20 cellular contexts compared by ENCODE assay signal in the genomic region with DNA sequence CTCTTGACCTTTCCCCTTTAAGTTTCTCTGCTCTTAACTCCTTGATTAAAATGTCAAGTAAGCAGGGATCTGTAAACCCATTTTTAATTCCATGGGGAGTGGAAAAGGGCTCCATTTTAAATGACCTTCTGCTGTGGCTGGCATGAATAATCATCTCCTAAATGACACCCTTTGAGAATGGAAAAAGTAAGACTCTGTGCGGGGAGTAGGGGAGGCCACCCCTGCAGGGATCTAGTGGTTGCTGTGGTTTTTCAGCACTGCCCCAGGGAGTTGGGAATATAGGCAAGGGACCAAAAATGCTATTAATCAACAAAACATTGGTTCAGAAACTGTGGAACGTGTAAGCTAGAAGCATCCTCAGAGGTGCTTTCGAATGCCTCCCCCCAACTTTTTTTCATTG. TPM values are rescaled to one million over a fixed set of nuclear protein-coding genes. Genes with fewer than 3 reads are reported as not detected.
DNase-seq lines count a peak whose midpoint lies in the region; ATAC-seq, FAIRE-seq and TF ChIP-seq lines count a peak whose summit lies in the region.
"Had no signal": no experiment of that assay in that cellular context is flagged by ENCODE, and none has a peak within 500 bp of the region (broad histone marks: within the 10 kb centered on the region; RNA-seq: fewer than 3 reads in every experiment).

No MANE protein-coding gene starts in this region.

- SMC1A ChIA-PET in GM12878 (lab: Charles Lee; ENCODE audit: uncharacterized antibody, unreplicated experiment) = no interaction called here

- H4K20me1 ChIP-seq in OCI-LY3 (ENCODE audit: insufficient read depth, low read length) = no peaks in the 10 kb centered on the region
- no peaks in the 10 kb centered on the region for H4K20me1 ChIP-seq in GM12878 (ENCODE audit: control insufficient read depth, insufficient read depth)

- H3K27me3 ChIP-seq in OCI-LY3 (ENCODE audit: low read depth, low read length) (no peaks in the 10 kb centered on the region), GM12878 (replicated peaks in 1 of 2; ENCODE audit: control insufficient read depth in 2 of 2, insufficient read depth in 2 of 2, low read length in 1 of 2) (no peaks in the 10 kb centered on the region)

- H3K4me1 ChIP-seq in OCI-LY3 (ENCODE audit: low read length) (peaks cover 44% of the 10 kb centered on the region), GM12878 (ENCODE audit: control insufficient read depth, insufficient read depth, low read length) (peaks cover 36% of the 10 kb centered on the region)
- H3K4me1 ChIP-seq: psoas muscle had no signal

- no peak for ATAC-seq in GM12878
- ATAC-seq in sciatic nerve = peak; percentile 51
- ATAC-seq in HG03521 (IDR thresholded peaks at IDR 0.05; ENCODE audit: unreplicated experiment) = no peak
- ATAC-seq: effector memory CD8-positive, alpha-beta T cell; left colon; psoas muscle had no signal

- H3K4me3 ChIP-seq in OCI-LY3 (ENCODE audit: low read length) (0 out of 2 replicates have a peak overlapping the region, but pooled peaks have one; percentile 1), GM12878 (no peak overlapping the region)
- H3K4me3 ChIP-seq: psoas muscle, skin epidermis had no signal

- peak overlapping the region; percentile 33; the same call in 1 of the 2 replicates for H3K9ac ChIP-seq in OCI-LY3 (ENCODE audit: low read length)
- no peak overlapping the region for H3K9ac ChIP-seq in GM12878 (ENCODE audit: control insufficient read depth, insufficient read depth, low read length)

- RAD21 ChIA-PET in GM12878 (lab: Charles Lee; ENCODE audit: unreplicated experiment) = interaction anchor here (1.4 to 1.6 kb wide), 4 partner anchors 30 to 99 kb away, joined by 3 to 8 read pairs (median 4); a partner anchor contains a TSS

- 0% methylated on average over 3 of the region's 3 CpGs for WGBS in GM12878 (ENCODE audit: insufficient coverage, insufficient replicate concordance, low lambda C conversion rate, missing lambda C conversion rate)

- in situ Hi-C loops in GM13976 (cut with MboI; ENCODE audit: low sequenced_read_pairs, unreplicated experiment) = no loop called here
- in situ Hi-C loops in GM12878 (cut with MboI) = no loop called here

- no peak for FAIRE-seq in GM12878 (lab: Jason Lieb, UNC)

- no peaks in the 10 kb centered on the region for H3K9me3 ChIP-seq in OCI-LY3 (ENCODE audit: insufficient read depth, low read length)
- no peaks in the 10 kb centered on the region for H3K9me3 ChIP-seq in GM12878 (replicated peaks; ENCODE audit: control insufficient read depth, insufficient read depth, low read length)
- H3K9me3 ChIP-seq: psoas muscle had no signal

- no peak for TF ChIP-seq RAD21 in GM12878 (IDR thresholded peaks at IDR 0.05; ENCODE audit: insufficient read depth, low read depth, low read length)

- CTCF ChIA-PET in GM12878 (lab: Yijun Ruan, JAX) = interaction anchor here (1.0 to 3.1 kb wide), 2 partner anchors 19 to 31 kb away, joined by 4 to 15 read pairs; no protein-coding TSS in a partner anchor

- peak overlapping the region; percentile 49 for H3K4me2 ChIP-seq in OCI-LY3 (ENCODE audit: low read length)
- peak overlapping the region; percentile 40 for H3K4me2 ChIP-seq in GM12878 (ENCODE audit: control insufficient read depth, insufficient read depth)

- no peak for TF ChIP-seq EP300 in GM12878 (IDR thresholded peaks at IDR 0.05; ENCODE audit: borderline replicate concordance in 1 of 2, control insufficient read depth in 1 of 2, low read depth in 2 of 2, low read length in 2 of 2)

- BruUV-seq in GM12878 (replicated peaks; lab: Mats Ljungman, UMichigan) = no TSS peak

- TF ChIP-seq CTCF in GM13976 (IDR thresholded peaks at IDR 0.05; ENCODE audit: borderline replicate concordance, control extremely low read depth, extremely low read depth, insufficient read depth, missing control alignments) (no peak), OCI-LY3 (IDR thresholded peaks at IDR 0.05; ENCODE audit: low read depth, low read length) (no peak), GM12878 (IDR thresholded peaks at IDR 0.05 in 2 of 3, conservative IDR thresholded peaks at IDR 0.05 in 1 of 3; ENCODE audit: control insufficient read depth in 2 of 3, extremely low read depth in 1 of 3, insufficient read depth in 1 of 3, low read depth in 3 of 3, low read length in 3 of 3) (no peak)

- POLR2A ChIA-PET in GM12878 (lab: Charles Lee) = interaction anchor here (1.5 kb wide), 1 partner anchor 33 kb away, joined by 6 read pairs; no protein-coding TSS in a partner anchor

- intact Hi-C loops in GM12878 (cut with micrococcal nuclease; ENCODE audit: unreplicated experiment) (no loop called here), sciatic nerve (cut with DNase I) (no loop called here)

- no peaks in the 10 kb centered on the region for H3K36me3 ChIP-seq in OCI-LY3 (replicated peaks; ENCODE audit: low read depth, low read length)
- H3K36me3 ChIP-seq in GM12878 (ENCODE audit: control insufficient read depth in 2 of 2, insufficient read depth in 2 of 2, low read length in 1 of 2) = no peaks in the 10 kb centered on the region

- DNase-seq in GM13976 (ENCODE audit: low spot score) (peak; percentile 9), GM12878 (ENCODE audit: low read depth, low spot score) (no peak), sciatic nerve (ENCODE audit: low spot score) (no peak), NCI-H226 (no peak), dermis blood vessel endothelial cell (no peak), HPDE6-E6E7 (ENCODE audit: extremely low spot score) (no peak)
- DNase-seq: activated naive CD4-positive, alpha-beta T cell treated with Interleukin-2 at 50 U/mL for 16 hours; AML-193; effector memory CD8-positive, alpha-beta T cell; left colon; midbrain; NCI-H2107; NCI-H748 treated with DMSO at 0.1 percent for 48 hours; nephron progenitor cell; stimulated activated CD4-positive, alpha-beta T cell treated with anti-CD3 and anti-CD28 coated beads, Interleukin-2, amount 100 ng/mL, for 48 hours; T-helper 1 cell had no signal

- H3K79me2 ChIP-seq in OCI-LY3 (ENCODE audit: low read length) (no peaks in the 10 kb centered on the region), GM12878 (ENCODE audit: control insufficient read depth, insufficient read depth, low read length) (no peaks in the 10 kb centered on the region)

- H3K27ac ChIP-seq in OCI-LY3 (ENCODE audit: low read length) = peak overlapping the region; percentile 94
- H3K27ac ChIP-seq in GM12878 (ENCODE audit: control insufficient read depth, insufficient read depth) = peak overlapping the region; percentile 89
- H3K27ac ChIP-seq: psoas muscle, skin epidermis had no signal

- TF ChIP-seq POLR2A in GM12878 (IDR thresholded peaks at IDR 0.05; ENCODE audit: low read depth, low read length) = no peak

- peak overlapping the region; percentile 89 for H2AFZ ChIP-seq in OCI-LY3 (ENCODE audit: low read depth, low read length)
- peak overlapping the region; percentile 24; the same call in 1 of the 2 replicates for H2AFZ ChIP-seq in GM12878 (ENCODE audit: control insufficient read depth, low read depth, low read length)

TF ChIP-seq in GM12878, 131 proteins besides CTCF, POLR2A, EP300 and RAD21 (continues in another document):
- TF ChIP-seq ZBED1 (IDR thresholded peaks at IDR 0.05; ENCODE audit: borderline replicate concordance) (no peak), DPF2 (IDR thresholded peaks at IDR 0.05) (no peak)

RNA-seq across cellular contexts. Expression of a gene that starts 30.0 kb away (rescaled TPM):
- total RNA-seq in GM12878 (2013; cell fraction: nucleolus; rRNA removed) = not detected in 2 replicates
- total RNA-seq in GM12878 (2014; rRNA removed) = 0.22 TPM in 1 of 2 replicates, not detected in the other
- 0.09 TPM in 1 of 2 replicates, not detected in the other for total RNA-seq in GM12878 (2014; rRNA removed; fragmentation: Illumina TruSeq; extraction: Trizol)
- total RNA-seq in GM12878 (2021) = 0.08 and 0.28 TPM in 2 replicates
- 0.07 TPM for polyA plus RNA-seq in GM12878 (2011; ENCODE audit: low read depth)
- polyA plus RNA-seq in GM12878 (2011; rRNA removed) = not detected in 2 replicates
- polyA plus RNA-seq in GM12878 (2011; cell fraction: cytosol; rRNA removed) = 0.06 TPM in 1 of 2 replicates, not detected in the other
- polyA plus RNA-seq in GM12878 (2011; cell fraction: nucleus; rRNA removed) = 0.12 and 0.35 TPM in 2 replicates
- 0.24 and 0.48 TPM in 2 replicates for polyA plus RNA-seq in GM12878 (2012)
- 0.03 TPM in 1 of 2 replicates, not detected in the other for polyA plus RNA-seq in GM12878 (2014; fragmentation: Illumina TruSeq; extraction: Trizol)
- polyA plus RNA-seq in GM12878 (2014; fragmentation: Nextera tagmentation; extraction: Ambion mirVana) = not detected
- polyA plus RNA-seq in GM12878 (2014; rRNA removed) = 0.09 and 0.16 TPM in 2 replicates
- under 1 TPM in 1 of 2 experiments, not detected in 1; 0.04 TPM for polyA plus RNA-seq in GM12878 (2016; fragmentation: Nextera tagmentation; extraction: Ambion mirVana)
- polyA minus RNA-seq in GM12878 (2011; rRNA and poly(A)+ RNA removed) = not detected in 2 replicates
- polyA minus RNA-seq in GM12878 (2011; cell fraction: cytosol; rRNA and poly(A)+ RNA removed) = not detected in 2 replicates
- not detected in 2 replicates for polyA minus RNA-seq in GM12878 (2011; cell fraction: nucleus; rRNA and poly(A)+ RNA removed)
- 16.6 TPM for total RNA-seq in sciatic nerve
- 12.6 and 19.3 TPM in 2 replicates for total RNA-seq in dermis blood vessel endothelial cell

RNA-seq across cellular contexts. Expression of a gene that starts 31.4 kb away (rescaled TPM):
- total RNA-seq in GM12878 (2013; cell fraction: nucleolus; rRNA removed) = 189 and 192 TPM in 2 replicates
- 113 and 132 TPM in 2 replicates for total RNA-seq in GM12878 (2014; rRNA removed)
- 183 and 189 TPM in 2 replicates for total RNA-seq in GM12878 (2014; rRNA removed; fragmentation: Illumina TruSeq; extraction: Trizol)
- 227 and 245 TPM in 2 replicates for total RNA-seq in GM12878 (2021)
- 210 TPM for polyA plus RNA-seq in GM12878 (2011; ENCODE audit: low read depth)
- 356 and 537 TPM in 2 replicates for polyA plus RNA-seq in GM12878 (2011; rRNA removed)
- polyA plus RNA-seq in GM12878 (2011; cell fraction: cytosol; rRNA removed) = 120 and 179 TPM in 2 replicates
- polyA plus RNA-seq in GM12878 (2011; cell fraction: nucleus; rRNA removed) = 98.5 and 126 TPM in 2 replicates
- 241 and 341 TPM in 2 replicates for polyA plus RNA-seq in GM12878 (2012)
- polyA plus RNA-seq in GM12878 (2014; fragmentation: Illumina TruSeq; extraction: Trizol) = 636 and 940 TPM in 2 replicates
- polyA plus RNA-seq in GM12878 (2014; fragmentation: Nextera tagmentation; extraction: Ambion mirVana) = 100 to 1,000 TPM; 230 to 403 TPM
- polyA plus RNA-seq in GM12878 (2014; rRNA removed) = 325 and 426 TPM in 2 replicates
- polyA plus RNA-seq in GM12878 (2016; fragmentation: Nextera tagmentation; extraction: Ambion mirVana) = 100 to 1,000 TPM; 184 to 198 TPM
- polyA minus RNA-seq in GM12878 (2011; rRNA and poly(A)+ RNA removed) = 76.0 and 104 TPM in 2 replicates
- polyA minus RNA-seq in GM12878 (2011; cell fraction: cytosol; rRNA and poly(A)+ RNA removed) = 52.9 and 57.2 TPM in 2 replicates
- polyA minus RNA-seq in GM12878 (2011; cell fraction: nucleus; rRNA and poly(A)+ RNA removed) = 41.2 and 59.2 TPM in 2 replicates
- total RNA-seq in sciatic nerve = 342 TPM
- total RNA-seq in dermis blood vessel endothelial cell = 410 and 468 TPM in 2 replicates

Comparison
In these comparisons a context has a peak if more than half of its experiments do, and no peak if none do; other contexts are left out.
1. RNA of a gene that starts 30.0 kb away (total RNA-seq): 16.6 TPM in sciatic nerve (single experiment) and 12.6 to 19.3 TPM in dermis blood vessel endothelial cell; 0.08 to 0.28 TPM in GM12878; every median in the first group is over 10 times any median in the second.